8 cellular contexts compared by ENCODE assay signal in the genomic region with DNA sequence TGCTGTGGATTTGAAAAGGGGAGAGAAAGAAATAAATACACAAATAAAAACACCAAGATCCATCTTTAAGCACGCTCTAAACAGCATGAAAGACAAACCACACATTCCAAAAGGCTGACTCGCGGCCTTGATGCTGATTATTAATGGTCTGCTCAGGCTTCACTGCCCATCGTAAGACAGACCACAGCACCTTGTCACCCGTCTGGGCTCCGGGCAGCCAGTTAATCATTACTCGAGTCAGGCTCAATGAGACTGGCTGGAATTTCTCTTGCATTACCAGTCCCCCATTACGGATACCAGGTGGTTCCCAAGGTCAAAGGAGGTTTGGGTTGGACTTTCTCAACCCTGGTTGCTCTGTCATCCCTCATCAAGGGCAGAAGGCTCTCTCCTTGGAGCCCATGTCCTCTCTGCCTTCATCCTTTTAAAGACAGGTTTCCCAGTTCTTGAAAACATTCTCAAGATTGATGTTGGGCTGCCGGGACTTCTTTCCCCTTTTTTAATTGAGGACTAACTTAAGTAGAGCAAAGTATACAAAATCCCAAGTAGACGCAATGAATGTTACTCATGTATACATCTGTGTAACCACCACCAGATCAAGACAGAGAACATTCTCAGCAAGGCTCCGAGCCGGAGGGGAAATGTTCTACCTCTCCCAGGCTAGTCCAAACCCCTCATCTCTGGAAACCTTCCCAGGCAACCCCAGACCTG. TPM values are rescaled to one million over a fixed set of nuclear protein-coding genes. Genes with fewer than 3 reads are reported as not detected.
DNase-seq lines count a peak whose midpoint lies in the region; ATAC-seq, FAIRE-seq and TF ChIP-seq lines count a peak whose summit lies in the region.

No MANE protein-coding gene starts in this region.

- no peak overlapping the region for H2AFZ ChIP-seq in Loucy (ENCODE audit: low read length)
- H2AFZ ChIP-seq in endothelial cell of umbilical vein (ENCODE audit: low read depth, low read length) = no peak overlapping the region

- H4K20me1 ChIP-seq in Loucy (ENCODE audit: insufficient read depth, low read length, poor library complexity, severe bottlenecking) (peaks cover 93% of the 10 kb centered on the region), endothelial cell of umbilical vein (replicated peaks; ENCODE audit: control insufficient read depth, extremely low read depth, insufficient read depth, low read length) (peaks cover 4% of the 10 kb centered on the region)

- no peak overlapping the region for H3K27ac Mint-ChIP-seq in activated T-cell treated with anti-CD3 and anti-CD28 coated beads, Interleukin-2, amount 50 U/mL, for 72 hours

- H3K27me3 ChIP-seq in Loucy (ENCODE audit: insufficient read depth, low read length, poor library complexity, severe bottlenecking) (no peaks in the 10 kb centered on the region), endothelial cell of umbilical vein (ENCODE audit: control insufficient read depth in 2 of 2, insufficient read depth in 2 of 2, low read length in 2 of 2) (no peaks in the 10 kb centered on the region)

- CTCF ChIA-PET in endothelial cell of umbilical vein (lab: Charles Lee) = interaction anchor here (1.0 to 2.8 kb wide), 2 partner anchors 13 to 16 kb away, joined by 3 to 8 read pairs; no protein-coding TSS in a partner anchor

- H3K36me3 ChIP-seq in Loucy (ENCODE audit: insufficient read depth, low read length) = peaks cover 55% of the 10 kb centered on the region; the same call in 1 of the 2 replicates
- peaks cover 0 to 2% of the 10 kb centered on the region in 2 experiments for H3K36me3 ChIP-seq in endothelial cell of umbilical vein (ENCODE audit: control insufficient read depth in 2 of 2, extremely low read depth in 1 of 2, insufficient read depth in 2 of 2, low read length in 2 of 2)

- H3K4me3 Mint-ChIP-seq in activated T-cell treated with anti-CD3 and anti-CD28 coated beads, Interleukin-2, amount 50 U/mL, for 72 hours = no peak overlapping the region

- H3K9me2 ChIP-seq in Loucy (replicated peaks; ENCODE audit: low read depth, low read length) = no peaks in the 10 kb centered on the region

- H3K27ac ChIP-seq in endothelial cell of umbilical vein (ENCODE audit: insufficient read depth, low read depth, low read length) = no peak overlapping the region

- peaks cover 6% of the 10 kb centered on the region for H3K27me3 Mint-ChIP-seq in activated T-cell treated with anti-CD3 and anti-CD28 coated beads, Interleukin-2, amount 50 U/mL, for 72 hours (ENCODE audit: low read depth)

- H3K4me1 ChIP-seq in Loucy (ENCODE audit: insufficient read depth, low read length, poor library complexity, severe bottlenecking) = peaks cover 87% of the 10 kb centered on the region
- H3K4me1 ChIP-seq in endothelial cell of umbilical vein (ENCODE audit: control insufficient read depth, extremely low read depth, insufficient read depth, low read length) = peaks cover 72% of the 10 kb centered on the region

- H3F3A ChIP-seq in Loucy (ENCODE audit: low read depth) = peaks cover 11% of the 10 kb centered on the region

- H3K4me3 ChIP-seq in Loucy (ENCODE audit: low read length, poor library complexity, severe bottlenecking) (peak overlapping the region; percentile 78), endothelial cell of umbilical vein (replicated peaks in 1 of 3; ENCODE audit: insufficient read depth in 1 of 3, low read depth in 1 of 3, low read length in 3 of 3) (no peak overlapping the region)

- no peak for TF ChIP-seq CTCF in Loucy (conservative IDR thresholded peaks at IDR 0.05; ENCODE audit: low read length)
- no peak for TF ChIP-seq CTCF in endothelial cell of umbilical vein (IDR thresholded peaks at IDR 0.05; ENCODE audit: extremely low read depth in 1 of 2, insufficient read depth in 1 of 2, low read depth in 1 of 2, low read length in 2 of 2)

- intact Hi-C loops in endothelial cell of umbilical vein (cut with micrococcal nuclease) = loop anchor here (10.0 kb wide), 1 partner anchor 472 kb away; no protein-coding TSS in a partner anchor

- H3K9ac ChIP-seq in Loucy (ENCODE audit: low read depth, low read length, poor library complexity, severe bottlenecking) (no peak overlapping the region), endothelial cell of umbilical vein (replicated peaks; ENCODE audit: extremely low read depth, insufficient read depth, low read length) (no peak overlapping the region)

- ATAC-seq in GM21576 (IDR thresholded peaks at IDR 0.05; ENCODE audit: unreplicated experiment) = no peak
- ATAC-seq in activated T-cell treated with anti-CD3 and anti-CD28 coated beads, Interleukin-2, amount 50 U/mL, for 72 hours (replicated peaks in 1 of 2) = no peak

- dilution Hi-C loops in endothelial cell of umbilical vein (cut with MboI; ENCODE audit: extremely low pct_ligation_motif_present, low sequenced_read_pairs) = no loop called here

- DNase-seq in COLO668 (lab: John Stamatoyannopoulos, UW; ENCODE audit: unreplicated experiment) (peak; percentile 61), endothelial cell of umbilical vein (ENCODE audit: low read depth, low spot score) (peak; percentile 42), non-pigmented ciliary epithelial cell (ENCODE audit: low read depth) (peak; percentile 93), 8988T (no peak), NCI-H2227 treated with DMSO at 0.1 percent for 48 hours (lab: John Stamatoyannopoulos, UW) (no peak)
- DNase-seq in activated T-cell treated with anti-CD3 and anti-CD28 coated beads, Interleukin-2, amount 50 U/mL, for 72 hours = no peak

- POLR2A ChIA-PET in endothelial cell of umbilical vein (lab: Charles Lee) = no interaction called here

- no peaks in the 10 kb centered on the region for H3K9me3 Mint-ChIP-seq in activated T-cell treated with anti-CD3 and anti-CD28 coated beads, Interleukin-2, amount 50 U/mL, for 72 hours

- BruUV-seq in endothelial cell of umbilical vein (replicated peaks; lab: Mats Ljungman, UMichigan) = no TSS peak

- H3K4me1 Mint-ChIP-seq in activated T-cell treated with anti-CD3 and anti-CD28 coated beads, Interleukin-2, amount 50 U/mL, for 72 hours (ENCODE audit: low read depth) = peaks cover 99% of the 10 kb centered on the region

- peak; percentile 66 for FAIRE-seq in endothelial cell of umbilical vein (lab: Jason Lieb, UNC)

- H3K4me2 ChIP-seq in Loucy (ENCODE audit: low read depth, low read length, poor library complexity, severe bottlenecking) (peak overlapping the region; percentile 82), endothelial cell of umbilical vein (ENCODE audit: insufficient read depth, low read length) (peak overlapping the region; percentile 29)

- H3K9me1 ChIP-seq in endothelial cell of umbilical vein (replicated peaks; ENCODE audit: control insufficient read depth, extremely low read depth, insufficient read depth, low read length) = no peaks in the 10 kb centered on the region

- TF ChIP-seq POLR2A in endothelial cell of umbilical vein (IDR thresholded peaks at IDR 0.05; ENCODE audit: low read depth, low read length) = no peak

- peaks cover 7 to 18% of the 10 kb centered on the region in 2 donors for H3K36me3 Mint-ChIP-seq in activated T-cell treated with anti-CD3 and anti-CD28 coated beads, Interleukin-2, amount 50 U/mL, for 72 hours (ENCODE audit: insufficient read depth in 2 of 2)

- H3K79me2 ChIP-seq in Loucy (ENCODE audit: insufficient read depth, low read length) (peaks cover 94% of the 10 kb centered on the region), endothelial cell of umbilical vein (ENCODE audit: control insufficient read depth, insufficient read depth, low read length) (peaks cover 7% of the 10 kb centered on the region)

- H3K9me3 ChIP-seq in Loucy (ENCODE audit: insufficient read depth, low read depth, low read length) = no peaks in the 10 kb centered on the region
- no peaks in the 10 kb centered on the region for H3K9me3 ChIP-seq in endothelial cell of umbilical vein (replicated peaks; ENCODE audit: control insufficient read depth, insufficient read depth, low read length)

TF ChIP-seq in endothelial cell of umbilical vein, 7 proteins besides CTCF, POLR2A, EP300 and RAD21:
- peak; percentile 54 for TF ChIP-seq POLR2AphosphoS5 (IDR thresholded peaks at IDR 0.05; ENCODE audit: insufficient read depth, low read depth, low read length)
- peak; percentile 69 for TF ChIP-seq FOS (IDR thresholded peaks at IDR 0.05; ENCODE audit: borderline replicate concordance, insufficient read depth, low read length)
- TF ChIP-seq EZH2 (IDR thresholded peaks at IDR 0.05; ENCODE audit: borderline replicate concordance, low read depth, low read length, severe bottlenecking) = no peak
- no peak for TF ChIP-seq JUN (IDR thresholded peaks at IDR 0.05; ENCODE audit: borderline replicate concordance, insufficient read depth, insufficient read length, low read depth)
- peak; percentile 40 for TF ChIP-seq GATA2 (IDR thresholded peaks at IDR 0.05; ENCODE audit: insufficient read depth, insufficient read length, low read depth, low read length)

RNA-seq across cellular contexts. Expression of gene SMAD7, which starts 8.1 kb away (rescaled TPM):
- total RNA-seq in endothelial cell of umbilical vein = 3.6 and 4.6 TPM in 2 replicates
- polyA plus RNA-seq in endothelial cell of umbilical vein = 8.0 and 10.2 TPM in 2 replicates
- 4.5 TPM in 2 replicates for polyA plus RNA-seq in endothelial cell of umbilical vein (2011; cell fraction: cytosol; rRNA removed)
- 5.0 and 9.0 TPM in 2 replicates for polyA plus RNA-seq in endothelial cell of umbilical vein (2011; cell fraction: nucleus; rRNA removed)
- 1.9 and 3.2 TPM in 2 replicates for polyA plus RNA-seq in endothelial cell of umbilical vein (2012)
- 12.6 and 15.2 TPM in 2 replicates for polyA minus RNA-seq in endothelial cell of umbilical vein
- 20.6 TPM for polyA minus RNA-seq in endothelial cell of umbilical vein (2011; cell fraction: cytosol; rRNA and poly(A)+ RNA removed)
- polyA minus RNA-seq in endothelial cell of umbilical vein (2011; cell fraction: nucleus; rRNA and poly(A)+ RNA removed) = 8.1 and 15.0 TPM in 2 replicates
- total RNA-seq in activated T-cell treated with anti-CD3 and anti-CD28 coated beads, Interleukin-2, amount 50 U/mL, for 72 hours = 10 to 100 TPM; 14.9 to 21.7 TPM

Comparison
In these comparisons a context has a peak if more than half of its experiments do, and no peak if none do; other contexts are left out.
1. DNase-seq: peak in COLO668 (single experiment), endothelial cell of umbilical vein (single experiment) and non-pigmented ciliary epithelial cell (single experiment); none in activated T-cell treated with anti-CD3 and anti-CD28 coated beads, Interleukin-2, amount 50 U/mL, for 72 hours (0 of 2), 8988T (single experiment) and NCI-H2227 treated with DMSO at 0.1 percent for 48 hours (single experiment).